ENCODE assay signal across 8 cellular contexts in genomic region chr15:43493687-43494472, GRCh38. TPM values are rescaled to one million over a fixed set of nuclear protein-coding genes. Genes with fewer than 3 reads are reported as not detected.
DNase-seq lines count a peak whose midpoint lies in the region; ATAC-seq and TF ChIP-seq lines count a peak whose summit lies in the region.

No MANE protein-coding gene starts in this region.

- no peak for DNase-seq in activated CD4-positive, alpha-beta T cell treated with anti-CD3 and anti-CD28 coated beads, Interleukin-2, amount 10 ng/mL, durations not matched to agents 24 days and 14 days
- DNase-seq in activated CD4-positive, alpha-beta T cell treated with anti-CD3 and anti-CD28 coated beads, Interleukin-2, amount 50 U/mL, for 4 hours = no peak
- DNase-seq in left lung = no peak
- DNase-seq in testis = no peak
- no peak for DNase-seq in iPS-NIHi7 (ENCODE audit: extremely low spot score)
- no peak for DNase-seq in NCI-H1092 treated with DMSO at 0.1 percent for 48 hours (lab: John Stamatoyannopoulos, UW)

- ATAC-seq in left lung (no peak), GM19035 (IDR thresholded peaks at IDR 0.05; ENCODE audit: unreplicated experiment) (no peak)

- intact Hi-C loops in activated CD4-positive, alpha-beta T cell treated with anti-CD3 and anti-CD28 coated beads, Interleukin-2, amount 10 ng/mL, durations not matched to agents 24 days and 14 days (cut with micrococcal nuclease) = loop anchor here (1.0 kb wide), 1 partner anchor 16 kb away; no protein-coding TSS in a partner anchor
- intact Hi-C loops in left lung (cut with DNase I) = no loop called here
- intact Hi-C loops in testis (cut with DNase I; ENCODE audit: low total_unique reads) = no loop called here

- peak overlapping the region; percentile 98 for H3K27ac Mint-ChIP-seq in activated CD4-positive, alpha-beta T cell treated with anti-CD3 and anti-CD28 coated beads, Interleukin-2, amount 10 ng/mL, durations not matched to agents 24 days and 14 days
- peak overlapping the region; percentile 98 for H3K27ac Mint-ChIP-seq in activated naive CD8-positive, alpha-beta T cell

- H3K4me1 ChIP-seq in left lung = peaks cover 0 to 21% of the 10 kb centered on the region in 2 donors
- H3K4me1 ChIP-seq in testis = no peaks in the 10 kb centered on the region

- H3K27ac ChIP-seq in left lung (peak overlapping the region; percentile 62 to 75), testis (peak overlapping the region; percentile 82 to 86)

- peaks cover 25% of the 10 kb centered on the region for H3K36me3 Mint-ChIP-seq in activated CD4-positive, alpha-beta T cell treated with anti-CD3 and anti-CD28 coated beads, Interleukin-2, amount 10 ng/mL, durations not matched to agents 24 days and 14 days (ENCODE audit: low read depth)
- peaks cover 7% of the 10 kb centered on the region for H3K36me3 Mint-ChIP-seq in activated naive CD8-positive, alpha-beta T cell

- H3K9me3 ChIP-seq in left lung = no peaks in the 10 kb centered on the region
- no peaks in the 10 kb centered on the region for H3K9me3 ChIP-seq in testis

- 45 to 47% methylated on average over 8 of the region's 8 CpGs for WGBS in testis, 2 donors

- H3K27me3 ChIP-seq in left lung = no peaks in the 10 kb centered on the region
- H3K27me3 ChIP-seq in testis = no peaks in the 10 kb centered on the region

- no peaks in the 10 kb centered on the region for H3K36me3 ChIP-seq in left lung
- no peaks in the 10 kb centered on the region for H3K36me3 ChIP-seq in testis (ENCODE audit: low read depth, missing control alignments)

- TF ChIP-seq CTCF in left lung (IDR thresholded peaks at IDR 0.05) (no peak), testis (IDR thresholded peaks at IDR 0.05) (no peak)

- H3K4me3 ChIP-seq in left lung (peak overlapping the region; percentile 78 to 87), testis (peak overlapping the region; percentile 69 to 78)

- H3K4me1 Mint-ChIP-seq in activated CD4-positive, alpha-beta T cell treated with anti-CD3 and anti-CD28 coated beads, Interleukin-2, amount 10 ng/mL, durations not matched to agents 24 days and 14 days = peaks cover 24% of the 10 kb centered on the region
- H3K4me1 Mint-ChIP-seq in activated naive CD8-positive, alpha-beta T cell (ENCODE audit: low read depth) = peaks cover 30% of the 10 kb centered on the region

- H3K9me3 Mint-ChIP-seq in activated CD4-positive, alpha-beta T cell treated with anti-CD3 and anti-CD28 coated beads, Interleukin-2, amount 10 ng/mL, durations not matched to agents 24 days and 14 days = no peaks in the 10 kb centered on the region
- H3K9me3 Mint-ChIP-seq in activated naive CD8-positive, alpha-beta T cell (ENCODE audit: low read depth) = no peaks in the 10 kb centered on the region

- TF ChIP-seq POLR2A in testis (IDR thresholded peaks at IDR 0.05) = no peak

- no peaks in the 10 kb centered on the region for H3K27me3 Mint-ChIP-seq in activated CD4-positive, alpha-beta T cell treated with anti-CD3 and anti-CD28 coated beads, Interleukin-2, amount 10 ng/mL, durations not matched to agents 24 days and 14 days
- H3K27me3 Mint-ChIP-seq in activated naive CD8-positive, alpha-beta T cell = no peaks in the 10 kb centered on the region

- H3K4me3 Mint-ChIP-seq in activated CD4-positive, alpha-beta T cell treated with anti-CD3 and anti-CD28 coated beads, Interleukin-2, amount 10 ng/mL, durations not matched to agents 24 days and 14 days = peak overlapping the region; percentile 91
- peak overlapping the region; percentile 100 for H3K4me3 Mint-ChIP-seq in activated naive CD8-positive, alpha-beta T cell

RNA-seq across cellular contexts. Expression of gene TP53BP1, which starts 0.9 kb away (rescaled TPM):
- 38.7 and 40.0 TPM in 2 replicates for total RNA-seq in activated CD4-positive, alpha-beta T cell treated with anti-CD3 and anti-CD28 coated beads, Interleukin-2, amount 10 ng/mL, durations not matched to agents 24 days and 14 days
- total RNA-seq in left lung (10 to 100 TPM; 32.7 to 42.4 TPM), testis (100 to 1,000 TPM; 112 to 133 TPM)
- 50.0 TPM for polyA plus RNA-seq in testis (ENCODE audit: insufficient read depth, low read depth, low replicate concordance)

RNA-seq across cellular contexts. Expression of gene MAP1A, which starts 23.5 kb away (rescaled TPM):
- total RNA-seq in activated CD4-positive, alpha-beta T cell treated with anti-CD3 and anti-CD28 coated beads, Interleukin-2, amount 10 ng/mL, durations not matched to agents 24 days and 14 days = 2.0 and 2.1 TPM in 2 replicates
- total RNA-seq in left lung = 10 to 100 TPM; 12.7 to 13.4 TPM
- 10 to 100 TPM; 17.7 to 19.1 TPM for total RNA-seq in testis
- 11.4 TPM for polyA plus RNA-seq in testis (ENCODE audit: insufficient read depth, low read depth, low replicate concordance)
